ENCODE assay signal across 21 cellular contexts in genomic region chr4:14888790-14889189, GRCh38.
DNase-seq lines count a peak whose midpoint lies in the region; ATAC-seq, FAIRE-seq and TF ChIP-seq lines count a peak whose summit lies in the region.
"Had no signal": no experiment of that assay in that cellular context is flagged by ENCODE, and none has a peak within 500 bp of the region (broad histone marks: within the 10 kb centered on the region; RNA-seq: fewer than 3 reads in every experiment).

No MANE protein-coding gene starts in this region.

- H3K4me1 ChIP-seq in esophagus squamous epithelium (peaks cover 6 to 45% (median 12%) of the 10 kb centered on the region in 3 donors), mesenchymal stem cell (ENCODE audit: control insufficient read depth, insufficient read depth, low read depth, low read length) (no peaks in the 10 kb centered on the region), gastrocnemius medialis (no peaks in the 10 kb centered on the region), small intestine (ENCODE audit: control insufficient read depth in 2 of 2, insufficient read depth in 1 of 2, low read depth in 1 of 2, low read length in 1 of 2) (no peaks in the 10 kb centered on the region), neural progenitor cell (no peaks in the 10 kb centered on the region)
- H3K4me1 ChIP-seq: right atrium auricular region, thyroid gland had no signal

- H3K4me3 Mint-ChIP-seq in neural progenitor cell, result no peak overlapping the region
- H3K4me3 Mint-ChIP-seq: CD4-positive, CD25-positive, alpha-beta regulatory T cell; HFFc6; IgD-negative memory B cell; stimulated activated memory B cell treated with anti-CD40 and anti-IgM and Interleukin-4, amounts not matched to agents 10 μg/mL and 1 μg/mL and 100 μg/mL, for 72 hours had no signal

- H4K8ac ChIP-seq in mesenchymal stem cell (ENCODE audit: low read length), result no peak overlapping the region

- TF ChIP-seq CTCF in esophagus squamous epithelium (IDR thresholded peaks at IDR 0.05) (no peak), gastrocnemius medialis (IDR thresholded peaks at IDR 0.05 in 4 of 5, conservative IDR thresholded peaks at IDR 0.05 in 1 of 5) (no peak), neural progenitor cell (IDR thresholded peaks at IDR 0.05) (no peak)

- no peaks in the 10 kb centered on the region for H3F3A ChIP-seq in neural progenitor cell (ENCODE audit: low read depth)

- intact Hi-C loops in esophagus squamous epithelium (cut with DNase I) (no loop called here), gastrocnemius medialis (cut with DNase I; ENCODE audit: low total_unique reads) (no loop called here)

- H3K9me3 ChIP-seq in esophagus squamous epithelium, result no peaks in the 10 kb centered on the region
- H3K9me3 ChIP-seq in mesenchymal stem cell (ENCODE audit: control insufficient read depth, low read length), result no peaks in the 10 kb centered on the region
- H3K9me3 ChIP-seq in gastrocnemius medialis, result no peaks in the 10 kb centered on the region
- no peaks in the 10 kb centered on the region for H3K9me3 ChIP-seq in small intestine (ENCODE audit: control insufficient read depth, low read depth)
- H3K9me3 ChIP-seq in neural progenitor cell (ENCODE audit: low read depth), result no peaks in the 10 kb centered on the region
- H3K9me3 ChIP-seq: right atrium auricular region, thyroid gland had no signal

- no peak overlapping the region for H4K91ac ChIP-seq in mesenchymal stem cell (ENCODE audit: low read length)

- peak; percentile 7 for DNase-seq in EL
- DNase-seq in SK-MEL-5 (ENCODE audit: low read depth, low spot score), result peak; percentile 43
- no peak for DNase-seq in esophagus squamous epithelium (lab: John Stamatoyannopoulos, UW)
- DNase-seq in mesenchymal stem cell, result peak; percentile 14
- no peak for DNase-seq in gastrocnemius medialis
- DNase-seq in small intestine, result no peak
- DNase-seq in neural progenitor cell (ENCODE audit: low spot score), result no peak
- DNase-seq in NOMO-1 treated with dmso at 0.1 percent for 144 hours (lab: John Stamatoyannopoulos, UW; ENCODE audit: unreplicated experiment), result no peak
- DNase-seq: activated CD4-positive, alpha-beta T cell treated with anti-CD3 and anti-CD28 coated beads for 4 hours; amniotic stem cell; CD4-positive, CD25-positive, alpha-beta regulatory T cell; HFFc6; NCI-H446 treated with DMSO at 0.1 percent for 48 hours; Right ventricle myocardium superior; thyroid gland had no signal

- H3K4me1 Mint-ChIP-seq in neural progenitor cell, result peaks cover 6% of the 10 kb centered on the region
- H3K4me1 Mint-ChIP-seq: IgD-negative memory B cell; stimulated activated memory B cell treated with anti-CD40 and anti-IgM and Interleukin-4, amounts not matched to agents 10 μg/mL and 1 μg/mL and 100 μg/mL, for 72 hours had no signal

- H3K4me2 ChIP-seq in mesenchymal stem cell (ENCODE audit: low read length, poor library complexity, severe bottlenecking) (no peak overlapping the region), neural progenitor cell (no peak overlapping the region)

- peaks cover 3% of the 10 kb centered on the region for H3K27me3 Mint-ChIP-seq in neural progenitor cell (ENCODE audit: insufficient read depth, low read depth)
- H3K27me3 Mint-ChIP-seq: CD4-positive, CD25-positive, alpha-beta regulatory T cell; IgD-negative memory B cell; stimulated activated memory B cell treated with anti-CD40 and anti-IgM and Interleukin-4, amounts not matched to agents 10 μg/mL and 1 μg/mL and 100 μg/mL, for 72 hours had no signal

- H2AK5ac ChIP-seq in mesenchymal stem cell (ENCODE audit: low read length, severe bottlenecking), result no peak overlapping the region

- no peak for ATAC-seq in gastrocnemius medialis
- ATAC-seq: stimulated activated memory B cell treated with anti-CD40 and anti-IgM and Interleukin-4, amounts not matched to agents 10 μg/mL and 1 μg/mL and 100 μg/mL, for 72 hours had no signal

- H3K27ac ChIP-seq in esophagus squamous epithelium, result peak overlapping the region; percentile 63 to 86 (median 76)
- H3K27ac ChIP-seq in mesenchymal stem cell (ENCODE audit: low read length, poor library complexity, severe bottlenecking), result no peak overlapping the region
- H3K27ac ChIP-seq in gastrocnemius medialis, result no peak overlapping the region
- no peak overlapping the region for H3K27ac ChIP-seq in small intestine (ENCODE audit: low read depth in 1 of 2, low read length in 1 of 2)
- H3K27ac ChIP-seq in neural progenitor cell, result no peak overlapping the region
- H3K27ac ChIP-seq: HL-60, right atrium auricular region, thyroid gland had no signal

- TF ChIP-seq POLR2A in esophagus squamous epithelium (IDR thresholded peaks at IDR 0.05), result no peak
- no peak for TF ChIP-seq POLR2A in gastrocnemius medialis (IDR thresholded peaks at IDR 0.05)

- no peak overlapping the region for H3K14ac ChIP-seq in mesenchymal stem cell (ENCODE audit: low read length in 2 of 2)

- H3K36me3 ChIP-seq in esophagus squamous epithelium, result no peaks in the 10 kb centered on the region
- H3K36me3 ChIP-seq in mesenchymal stem cell (ENCODE audit: control insufficient read depth in 1 of 2, insufficient read depth in 2 of 2, low read depth in 1 of 2, low read length in 2 of 2), result no peaks in the 10 kb centered on the region
- H3K36me3 ChIP-seq in gastrocnemius medialis, result no peaks in the 10 kb centered on the region
- H3K36me3 ChIP-seq in small intestine (ENCODE audit: control insufficient read depth in 2 of 2, insufficient read depth in 2 of 2, low read length in 2 of 2), result no peaks in the 10 kb centered on the region
- no peaks in the 10 kb centered on the region for H3K36me3 ChIP-seq in neural progenitor cell
- H3K36me3 ChIP-seq: right atrium auricular region, thyroid gland had no signal

- no peak for FAIRE-seq in small intestine (lab: Jason Lieb, UNC)
- FAIRE-seq: GM12892, TTC549 had no signal

- no peaks in the 10 kb centered on the region for H3K79me1 ChIP-seq in mesenchymal stem cell (replicated peaks; ENCODE audit: low read length, poor library complexity, severe bottlenecking)

- no peak overlapping the region for H2BK12ac ChIP-seq in mesenchymal stem cell (ENCODE audit: low read length in 2 of 2)

- H3K27ac Mint-ChIP-seq in neural progenitor cell, result no peak overlapping the region
- H3K27ac Mint-ChIP-seq: HFFc6; IgD-negative memory B cell; stimulated activated memory B cell treated with anti-CD40 and anti-IgM and Interleukin-4, amounts not matched to agents 10 μg/mL and 1 μg/mL and 100 μg/mL, for 72 hours had no signal

- H3K79me2 ChIP-seq in neural progenitor cell (ENCODE audit: low read depth), result no peaks in the 10 kb centered on the region

- no peak overlapping the region for H3K23ac ChIP-seq in mesenchymal stem cell (ENCODE audit: low read length in 2 of 2)

- in situ Hi-C loops in SK-MEL-5 (cut with HindIII; ENCODE audit: low pct_unique_long_range_greater_than_20kb, low sequenced_read_pairs), result no loop called here
- in situ Hi-C loops in gastrocnemius medialis (cut with MboI; ENCODE audit: low sequenced_read_pairs in 4 of 4), result no loop called here

- H2BK15ac ChIP-seq in mesenchymal stem cell (ENCODE audit: low read depth, poor library complexity, severe bottlenecking), result no peak overlapping the region

- no peaks in the 10 kb centered on the region for H3K27me3 ChIP-seq in esophagus squamous epithelium
- no peaks in the 10 kb centered on the region for H3K27me3 ChIP-seq in mesenchymal stem cell (ENCODE audit: control insufficient read depth in 1 of 2, insufficient read depth in 1 of 2, low read length in 2 of 2)
- H3K27me3 ChIP-seq in gastrocnemius medialis, result no peaks in the 10 kb centered on the region
- no peaks in the 10 kb centered on the region for H3K27me3 ChIP-seq in small intestine (ENCODE audit: control insufficient read depth in 2 of 2, insufficient read depth in 2 of 2, low read length in 2 of 2)
- no peaks in the 10 kb centered on the region for H3K27me3 ChIP-seq in neural progenitor cell
- H3K27me3 ChIP-seq: right atrium auricular region, thyroid gland had no signal

- no peaks in the 10 kb centered on the region for H4K20me1 ChIP-seq in neural progenitor cell (ENCODE audit: low read depth)

- no peak overlapping the region for H3K4ac ChIP-seq in mesenchymal stem cell (ENCODE audit: low read depth in 1 of 2, low read length in 2 of 2)

- H2BK120ac ChIP-seq in mesenchymal stem cell (ENCODE audit: low read depth, low read length), result no peak overlapping the region

- 0 to 15% methylated on average over 1 of the region's 1 CpG for WGBS in esophagus squamous epithelium, 2 donors
- WGBS in mesenchymal stem cell, result 55% methylated on average over 1 of the region's 1 CpG
- 55 to 73% (median 58%) methylated on average over 1 of the region's 1 CpG for WGBS in small intestine, 3 donors

- no peaks in the 10 kb centered on the region for H3K36me3 Mint-ChIP-seq in neural progenitor cell
- H3K36me3 Mint-ChIP-seq: CD4-positive, CD25-positive, alpha-beta regulatory T cell; IgD-negative memory B cell; stimulated activated memory B cell treated with anti-CD40 and anti-IgM and Interleukin-4, amounts not matched to agents 10 μg/mL and 1 μg/mL and 100 μg/mL, for 72 hours had no signal

- no peak overlapping the region for H2BK5ac ChIP-seq in mesenchymal stem cell (ENCODE audit: low read depth, low read length, poor library complexity, severe bottlenecking)

- H3K9me3 Mint-ChIP-seq in neural progenitor cell, result no peaks in the 10 kb centered on the region
- H3K9me3 Mint-ChIP-seq: HFFc6 had no signal

- H3K4me3 ChIP-seq in esophagus squamous epithelium, result no peak overlapping the region
- no peak overlapping the region for H3K4me3 ChIP-seq in mesenchymal stem cell (ENCODE audit: insufficient read depth in 1 of 2, low read depth in 1 of 2, low read length in 2 of 2)
- H3K4me3 ChIP-seq in gastrocnemius medialis, result no peak overlapping the region
- H3K4me3 ChIP-seq in small intestine (ENCODE audit: low read depth in 1 of 2, low read length in 2 of 2), result no peak overlapping the region
- no peak overlapping the region for H3K4me3 ChIP-seq in neural progenitor cell
- H3K4me3 ChIP-seq: right atrium auricular region, thyroid gland had no signal

- H2AFZ ChIP-seq in mesenchymal stem cell (ENCODE audit: low read depth, low read length) (no peak overlapping the region), neural progenitor cell (replicated peaks) (no peak overlapping the region)

- no peak overlapping the region for H3K18ac ChIP-seq in mesenchymal stem cell (ENCODE audit: low read depth in 1 of 2, low read length in 2 of 2)

- H3K9ac ChIP-seq in mesenchymal stem cell (ENCODE audit: low read length) (peak overlapping the region; percentile 28), neural progenitor cell (no peak overlapping the region)

Comparison
In these comparisons a context has a peak if more than half of its experiments do, and no peak if none do; other contexts are left out.
1. DNase-seq: peak in EL (single experiment), SK-MEL-5 (single experiment) and mesenchymal stem cell (single experiment); none in esophagus squamous epithelium (single experiment), gastrocnemius medialis (0 of 2), small intestine (single experiment), neural progenitor cell (single experiment) and NOMO-1 treated with dmso at 0.1 percent for 144 hours (single experiment).
2. H3K27ac ChIP-seq: peak in esophagus squamous epithelium (4 of 4); none in mesenchymal stem cell (single experiment), gastrocnemius medialis (0 of 4), small intestine (0 of 2) and neural progenitor cell (single experiment).